11 cellular contexts compared by ENCODE assay signal in the genomic region with DNA sequence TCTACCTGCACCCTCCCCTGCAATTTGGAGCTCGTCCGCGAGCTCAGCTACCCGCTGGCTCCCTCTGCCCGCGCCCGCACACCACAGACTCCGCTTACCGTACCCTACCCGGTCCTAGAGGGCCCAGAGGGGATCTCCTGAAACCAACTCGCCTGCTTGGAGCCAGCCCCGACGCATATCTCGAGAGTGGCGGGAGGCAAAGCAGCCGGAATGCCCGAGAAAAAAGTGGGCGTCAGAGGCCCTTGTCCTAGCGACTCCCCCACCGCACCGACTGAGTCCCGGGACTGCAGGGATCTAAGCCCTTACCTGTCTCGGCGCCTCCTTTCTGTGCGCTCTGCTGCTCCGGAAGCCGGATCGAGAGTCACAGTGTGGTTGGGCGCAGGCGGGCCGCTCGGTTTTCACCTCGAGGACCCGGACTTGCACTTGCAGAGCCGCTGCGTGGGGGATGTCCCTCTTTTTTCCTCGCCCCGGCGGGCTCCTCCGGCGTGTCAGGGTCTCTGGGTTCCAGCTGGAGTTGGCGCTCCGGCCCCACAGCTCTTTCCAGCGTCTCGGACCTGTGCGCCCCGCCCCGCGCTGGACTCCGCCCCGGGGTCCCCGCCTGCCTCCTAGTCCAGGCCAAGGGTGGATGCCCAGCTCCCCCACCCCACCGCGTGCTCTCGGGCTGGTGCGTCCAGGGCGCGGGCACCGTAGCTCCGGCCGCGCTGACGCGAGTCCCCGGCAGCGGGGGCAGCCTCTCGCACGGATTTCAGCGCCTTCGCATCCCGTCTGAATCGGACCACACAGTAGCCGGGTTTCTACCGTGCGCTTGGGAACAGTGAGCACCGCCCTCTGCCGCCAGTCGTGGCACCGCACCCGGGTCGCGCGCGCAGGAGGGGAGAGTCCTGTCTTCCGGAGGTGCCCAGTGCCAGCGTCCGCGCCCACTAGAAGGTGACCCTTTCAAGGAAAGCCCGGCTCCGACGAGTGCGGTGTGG. TPM values are rescaled to one million over a fixed set of nuclear protein-coding genes. Genes with fewer than 3 reads are reported as not detected.
DNase-seq lines count a peak whose midpoint lies in the region; ATAC-seq and TF ChIP-seq lines count a peak whose summit lies in the region.
"Had no signal": no experiment of that assay in that cellular context is flagged by ENCODE, and none has a peak within 500 bp of the region (broad histone marks: within the 10 kb centered on the region; RNA-seq: fewer than 3 reads in every experiment).

Gene PROKR2 (minus strand): TSS at position 767 of the 971 bp plus-strand sequence. CDS start 2,585 bp downstream, outside the sequence.

- H3K27me3 ChIP-seq in neutrophil: peaks cover 71% of the 10 kb centered on the region
- H3K27me3 ChIP-seq: body of pancreas had no signal

- H3K4me1 Mint-ChIP-seq in endothelial cell (ENCODE audit: unreplicated experiment): peaks cover 3% of the 10 kb centered on the region

- TF ChIP-seq CTCF in endothelial cell (IDR thresholded peaks at IDR 0.05; ENCODE audit: unreplicated experiment) (no peak), neutrophil (IDR thresholded peaks at IDR 0.05) (peak; percentile 19)

- no peak within 1 kb of the TSS for H3K27ac Mint-ChIP-seq in endothelial cell (ENCODE audit: unreplicated experiment)

- peaks cover 16% of the 10 kb centered on the region for H3K36me3 ChIP-seq in neutrophil
- H3K36me3 ChIP-seq: uterus had no signal

- peaks cover 2% of the 10 kb centered on the region for H3K36me3 Mint-ChIP-seq in endothelial cell (ENCODE audit: low read depth, unreplicated experiment)

- DNase-seq in NCI-H2107 treated with DMSO at 0.1 percent for 48 hours (lab: John Stamatoyannopoulos, UW; ENCODE audit: unreplicated experiment) (peak; percentile 3), NCI-H2107 (lab: John Stamatoyannopoulos, UW) (no peak), NCI-H345 (lab: John Stamatoyannopoulos, UW) (peak; percentile 61), endothelial cell (ENCODE audit: low spot score) (peak; percentile 59), RKO (ENCODE audit: low spot score) (no peak)
- DNase-seq: body of pancreas, uterus had no signal

- peak within 1 kb of the TSS; percentile 15 for H3K27ac ChIP-seq in neutrophil
- H3K27ac ChIP-seq: body of pancreas, uterus had no signal

- H3K4me3 Mint-ChIP-seq in endothelial cell (ENCODE audit: unreplicated experiment): peak within 1 kb of the TSS; percentile 62

- ATAC-seq in HG03520 (IDR thresholded peaks at IDR 0.05; ENCODE audit: unreplicated experiment) (no peak), HG02798 (IDR thresholded peaks at IDR 0.05; ENCODE audit: poor library complexity, unreplicated experiment) (no peak)
- ATAC-seq: body of pancreas had no signal

- H3K4me1 ChIP-seq in neutrophil (ENCODE audit: control insufficient read depth in 1 of 2, insufficient read depth in 1 of 2, low read depth in 1 of 2, low read length in 1 of 2): peaks cover 4 to 22% of the 10 kb centered on the region in 2 experiments
- H3K4me1 ChIP-seq: uterus had no signal

- no peaks in the 10 kb centered on the region for H3K9me3 Mint-ChIP-seq in endothelial cell (ENCODE audit: unreplicated experiment)

- no peaks in the 10 kb centered on the region for H3K9me3 ChIP-seq in neutrophil
- H3K9me3 ChIP-seq: body of pancreas, uterus had no signal

- peak within 1 kb of the TSS; percentile 59 to 76 for H3K4me3 ChIP-seq in neutrophil (ENCODE audit: low read depth in 1 of 2, low read length in 1 of 2)
- H3K4me3 ChIP-seq: body of pancreas, uterus had no signal

- peaks cover 25% of the 10 kb centered on the region for H3K27me3 Mint-ChIP-seq in endothelial cell (ENCODE audit: unreplicated experiment)

RNA-seq across cellular contexts. Expression of gene PROKR2, which starts in this region (rescaled TPM):
- total RNA-seq in endothelial cell (ENCODE audit: unreplicated experiment): not detected
- total RNA-seq: body of pancreas; T-helper 2 cell treated with Interferon-gamma antibody and Interleukin-4, amounts not matched to agents 100 ng/mL and 5 ng/mL, for 36 hours had no signal

Comparison
In these comparisons a context has a peak if more than half of its experiments do, and no peak if none do; other contexts are left out.
1. DNase-seq: peak in NCI-H2107 treated with DMSO at 0.1 percent for 48 hours (single experiment) and NCI-H345 (single experiment); none in NCI-H2107 (single experiment) and RKO (single experiment).
2. Peak in DNase-seq in endothelial cell; RNA of the gene not detected or under 1 TPM.